ENCODE assay signal across 9 cellular contexts in the genomic region with DNA sequence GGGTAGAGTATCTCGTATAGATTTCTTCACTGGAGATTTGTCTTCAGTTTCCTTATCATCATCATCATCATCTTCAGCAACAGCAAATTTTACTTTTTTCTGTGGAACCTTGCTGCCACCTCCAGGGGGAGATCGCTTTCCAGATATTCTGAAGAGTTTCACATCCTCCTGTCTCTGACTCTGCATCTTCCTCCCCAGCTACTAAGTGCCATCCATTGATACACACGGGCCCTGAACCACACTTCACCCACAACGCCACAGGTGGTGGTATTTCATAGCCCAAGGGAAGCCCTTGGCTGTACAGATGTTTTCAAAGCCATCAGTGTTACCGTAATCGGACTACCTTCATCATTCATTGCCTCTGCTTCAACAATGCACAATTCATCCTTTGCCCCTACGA.
DNase-seq lines count a peak whose midpoint lies in the region; ATAC-seq and TF ChIP-seq lines count a peak whose summit lies in the region.
"Had no signal": no experiment of that assay in that cellular context is flagged by ENCODE, and none has a peak within 500 bp of the region (broad histone marks: within the 10 kb centered on the region; RNA-seq: fewer than 3 reads in every experiment).

No MANE protein-coding gene starts in this region.

- DNase-seq in SIG-M5 treated with dmso at 0.1 percent for 504 hours (lab: John Stamatoyannopoulos, UW; ENCODE audit: unreplicated experiment) (peak; percentile 94), choroid plexus epithelial cell (ENCODE audit: low read depth) (peak; percentile 25), NCI-H1092 treated with DMSO at 0.1 percent for 48 hours (lab: John Stamatoyannopoulos, UW) (no peak), substantia nigra (lab: John Stamatoyannopoulos, UW) (no peak)
- DNase-seq in stimulated activated CD4-positive, alpha-beta T cell treated with anti-CD3 and anti-CD28 coated beads, Interleukin-15, amount 100 ng/mL, for 24 hours, result peak; percentile 66

- peak; percentile 60 for ATAC-seq in GM18511 (IDR thresholded peaks at IDR 0.05; ENCODE audit: unreplicated experiment)
- peak; percentile 53 for ATAC-seq in HG02610 (IDR thresholded peaks at IDR 0.05; ENCODE audit: unreplicated experiment)
- no peak for ATAC-seq in HG03439 (IDR thresholded peaks at IDR 0.05; ENCODE audit: unreplicated experiment)

- no peak overlapping the region for H3K27ac ChIP-seq in substantia nigra (ENCODE audit: low read depth, low read length, poor library complexity, severe bottlenecking)
- H3K27ac ChIP-seq: SK-N-MC had no signal

- TF ChIP-seq CTCF in choroid plexus epithelial cell (conservative IDR thresholded peaks at IDR 0.05; ENCODE audit: low read depth, low read length), result peak; percentile 54

- no peak overlapping the region for H3K4me3 ChIP-seq in choroid plexus epithelial cell (ENCODE audit: low read depth, low read length)
- H3K4me3 ChIP-seq: SK-N-MC had no signal

Comparison
In these comparisons a context has a peak if more than half of its experiments do, and no peak if none do; other contexts are left out.
1. DNase-seq: peak in SIG-M5 treated with dmso at 0.1 percent for 504 hours (single experiment), choroid plexus epithelial cell (single experiment) and stimulated activated CD4-positive, alpha-beta T cell treated with anti-CD3 and anti-CD28 coated beads, Interleukin-15, amount 100 ng/mL, for 24 hours (single experiment); none in NCI-H1092 treated with DMSO at 0.1 percent for 48 hours (single experiment) and substantia nigra (0 of 49).